31 cellular contexts compared by ENCODE assay signal in the genomic region with DNA sequence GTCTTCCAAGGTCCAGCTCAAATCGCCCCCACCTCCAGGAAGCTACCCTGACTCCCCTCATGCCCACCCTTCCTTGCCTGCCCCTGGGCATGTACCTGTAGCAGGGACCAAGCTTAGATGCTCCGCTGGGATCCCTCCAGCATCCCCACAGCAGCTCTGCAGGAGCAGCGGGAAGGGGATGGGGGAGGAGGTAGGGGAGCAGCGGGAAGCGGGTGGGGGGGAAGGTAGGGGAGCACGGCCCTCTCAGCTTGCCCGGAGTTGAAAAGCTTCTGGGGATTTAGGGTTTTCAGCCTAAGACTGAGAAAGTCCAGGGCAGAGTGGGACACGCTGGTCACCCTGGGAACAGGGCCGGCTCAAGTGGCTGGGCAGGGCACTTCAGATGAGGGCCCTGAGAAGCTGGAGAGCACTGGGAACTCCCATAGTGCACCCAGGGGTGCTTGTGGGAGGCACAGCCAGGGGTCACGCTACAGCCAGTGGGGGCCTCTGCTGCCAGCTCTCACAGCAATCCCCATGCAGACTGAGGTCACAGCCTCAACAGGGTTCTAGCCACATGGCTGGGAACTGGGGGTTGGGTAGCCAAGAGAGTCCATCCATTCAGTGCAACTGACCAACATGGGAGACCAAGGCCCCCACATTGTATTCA. TPM values are rescaled to one million over a fixed set of nuclear protein-coding genes. Genes with fewer than 3 reads are reported as not detected.
A peak's percentile ranks its signal among the peaks of the same experiment; 100 is the strongest.
DNase-seq lines count a peak whose midpoint lies in the region; ATAC-seq, FAIRE-seq and TF ChIP-seq lines count a peak whose summit lies in the region.
"Had no signal": no experiment of that assay in that cellular context is flagged by ENCODE, and none has a peak within 500 bp of the region (broad histone marks: within the 10 kb centered on the region; RNA-seq: fewer than 3 reads in every experiment).

No MANE protein-coding gene starts in this region.

- H3K36me3 Mint-ChIP-seq in CD8-positive, alpha-beta T cell: no peaks in the 10 kb centered on the region
- no peaks in the 10 kb centered on the region for H3K36me3 Mint-ChIP-seq in T-helper 17 cell (ENCODE audit: low read depth)
- no peaks in the 10 kb centered on the region for H3K36me3 Mint-ChIP-seq in Caco-2 (ENCODE audit: insufficient read depth, unreplicated experiment)
- H3K36me3 Mint-ChIP-seq: CD4-positive, CD25-positive, alpha-beta regulatory T cell had no signal

- BruUV-seq in Caco-2 (replicated peaks; lab: Mats Ljungman, UMichigan): no TSS peak

- H3K27me3 ChIP-seq in CD8-positive, alpha-beta T cell (ENCODE audit: insufficient read depth, low read length): no peaks in the 10 kb centered on the region
- H3K27me3 ChIP-seq in osteoblast (ENCODE audit: insufficient read depth, low read length): peaks cover 7% of the 10 kb centered on the region
- H3K27me3 ChIP-seq in Caco-2 (replicated peaks; ENCODE audit: control insufficient read depth, insufficient read depth, low read length): no peaks in the 10 kb centered on the region
- H3K27me3 ChIP-seq: BLaER1, MG63, SJSA1 had no signal

- no peak overlapping the region for H3K4me2 ChIP-seq in osteoblast (ENCODE audit: insufficient read depth, low read length)
- H3K4me2 ChIP-seq: BLaER1 had no signal

- POLR2A ChIA-PET in CD8-positive, alpha-beta T cell (lab: Charles Lee): no interaction called here
- POLR2A ChIA-PET in Caco-2 (lab: Charles Lee): no interaction called here

- H3K4me3 Mint-ChIP-seq in CD8-positive, alpha-beta T cell: no peak overlapping the region
- H3K4me3 Mint-ChIP-seq in T-helper 17 cell (no peak overlapping the region), Caco-2 (ENCODE audit: unreplicated experiment) (no peak overlapping the region)
- H3K4me3 Mint-ChIP-seq: CD4-positive, CD25-positive, alpha-beta regulatory T cell had no signal

- H3K9me3 Mint-ChIP-seq in CD8-positive, alpha-beta T cell: no peaks in the 10 kb centered on the region
- no peaks in the 10 kb centered on the region for H3K9me3 Mint-ChIP-seq in Caco-2 (ENCODE audit: unreplicated experiment)
- H3K9me3 Mint-ChIP-seq: CD4-positive, CD25-positive, alpha-beta regulatory T cell had no signal

- no peak for ATAC-seq in CD8-positive, alpha-beta T cell
- ATAC-seq in T-helper 17 cell: no peak
- ATAC-seq: GM12878, HCT116 had no signal

- intact Hi-C loops in CD8-positive, alpha-beta T cell (cut with DNase I, micrococcal nuclease): no loop called here
- intact Hi-C loops in kidney (cut with DNase I) (no loop called here), Caco-2 (cut with micrococcal nuclease; ENCODE audit: unreplicated experiment) (no loop called here)

- H3K27me3 Mint-ChIP-seq in CD8-positive, alpha-beta T cell (ENCODE audit: low read depth): no peaks in the 10 kb centered on the region
- H3K27me3 Mint-ChIP-seq in T-helper 17 cell (no peaks in the 10 kb centered on the region), Caco-2 (ENCODE audit: insufficient read depth, unreplicated experiment) (no peaks in the 10 kb centered on the region)
- H3K27me3 Mint-ChIP-seq: CD4-positive, CD25-positive, alpha-beta regulatory T cell had no signal

- H3K4me3 ChIP-seq in CD8-positive, alpha-beta T cell (ENCODE audit: low read depth, low read length): no peak overlapping the region
- no peak overlapping the region for H3K4me3 ChIP-seq in kidney (ENCODE audit: low read length in 2 of 2)
- no peak overlapping the region for H3K4me3 ChIP-seq in osteoblast (ENCODE audit: insufficient read depth, low read length)
- H3K4me3 ChIP-seq in Caco-2 (ENCODE audit: low read depth, low read length): no peak overlapping the region
- H3K4me3 ChIP-seq: BLaER1, GM12878, MG63, SJSA1 had no signal

- H3K4me1 ChIP-seq in CD8-positive, alpha-beta T cell (ENCODE audit: insufficient read depth, low read length): no peaks in the 10 kb centered on the region
- peaks cover 0 to 4% of the 10 kb centered on the region in 2 donors for H3K4me1 ChIP-seq in kidney (ENCODE audit: control insufficient read depth in 1 of 2, insufficient read depth in 1 of 2, low read depth in 1 of 2, low read length in 2 of 2)
- no peaks in the 10 kb centered on the region for H3K4me1 ChIP-seq in osteoblast (ENCODE audit: insufficient read depth, low read length)
- H3K4me1 ChIP-seq in Caco-2: peaks cover 12% of the 10 kb centered on the region
- H3K4me1 ChIP-seq: SJSA1 had no signal

- no peak overlapping the region for H2AFZ ChIP-seq in osteoblast (ENCODE audit: low read length)

- DNase-seq in CD8-positive, alpha-beta T cell: no peak
- DNase-seq in T-helper 17 cell (no peak), kidney (peak; percentile 44), osteoblast (ENCODE audit: insufficient read length, low spot score, missing footprints) (peak; percentile 68), NCI-H146 treated with DMSO at 0.1 percent for 48 hours (lab: John Stamatoyannopoulos, UW; ENCODE audit: unreplicated experiment) (no peak), iPS-NIHi7 (ENCODE audit: extremely low spot score) (no peak), Caco-2 (no peak), hypothalamus (lab: John Stamatoyannopoulos, UW) (no peak)
- DNase-seq: CD4-positive, CD25-positive, alpha-beta regulatory T cell; COR-L47; EL; GDM1; GOT3; IMR-90; KG1; MG63; NCI-H1048; NCI-H1417; NCI-H1694 treated with DMSO at 0.1 percent for 48 hours; NCI-H2081; NCI-H2227 treated with DMSO at 0.1 percent for 48 hours; NCI-H526 treated with DMSO at 0.1 percent for 48 hours; Right ventricle myocardium superior; RPMI8226 had no signal

- TF ChIP-seq CTCF in CD8-positive, alpha-beta T cell (IDR thresholded peaks at IDR 0.05): no peak
- TF ChIP-seq CTCF in kidney (IDR thresholded peaks at IDR 0.05; ENCODE audit: borderline replicate concordance, extremely low read depth, insufficient read depth): no peak
- TF ChIP-seq CTCF in osteoblast (IDR thresholded peaks at IDR 0.05; ENCODE audit: extremely low read depth, low read depth, low read length): no peak
- no peak for TF ChIP-seq CTCF in Caco-2 (IDR thresholded peaks at IDR 0.05; ENCODE audit: insufficient read depth in 1 of 2, low read depth in 1 of 2, low read length in 1 of 2, severe bottlenecking in 1 of 2, unreplicated experiment in 1 of 2)

- no peaks in the 10 kb centered on the region for H3K79me2 ChIP-seq in osteoblast (ENCODE audit: insufficient read depth, low read length)

- no peak overlapping the region for H3K27ac ChIP-seq in CD8-positive, alpha-beta T cell (ENCODE audit: low read depth, low read length)
- no peak overlapping the region for H3K27ac ChIP-seq in kidney (ENCODE audit: low read depth in 2 of 2, low read length in 2 of 2)
- H3K27ac ChIP-seq in osteoblast (ENCODE audit: low read depth, low read length): no peak overlapping the region
- H3K27ac ChIP-seq: BLaER1, SJSA1 had no signal

- H3K9ac ChIP-seq in kidney (ENCODE audit: low read length in 2 of 2): no peak overlapping the region
- H3K9ac ChIP-seq: BLaER1 had no signal

- H3K27ac Mint-ChIP-seq in CD8-positive, alpha-beta T cell: peak overlapping the region; percentile 68
- H3K27ac Mint-ChIP-seq in T-helper 17 cell: peak overlapping the region; percentile 0
- no peak overlapping the region for H3K27ac Mint-ChIP-seq in Caco-2 (ENCODE audit: unreplicated experiment)

- H4K20me1 ChIP-seq in osteoblast (ENCODE audit: insufficient read depth, low read length): no peaks in the 10 kb centered on the region
- H4K20me1 ChIP-seq: BLaER1 had no signal

- H3K9me3 ChIP-seq in CD8-positive, alpha-beta T cell (ENCODE audit: low read length): no peaks in the 10 kb centered on the region
- H3K9me3 ChIP-seq in T-helper 17 cell (ENCODE audit: control insufficient read depth, low read length, poor library complexity, severe bottlenecking) (no peaks in the 10 kb centered on the region), kidney (ENCODE audit: control insufficient read depth in 1 of 2, low read length in 2 of 2) (no peaks in the 10 kb centered on the region), osteoblast (ENCODE audit: low read depth, low read length) (no peaks in the 10 kb centered on the region), Caco-2 (no peaks in the 10 kb centered on the region)
- H3K9me3 ChIP-seq: MG63, SJSA1 had no signal

- FAIRE-seq in kidney (lab: Jason Lieb, UNC): no peak
- FAIRE-seq: A204.1, GM12878 had no signal

- no peaks in the 10 kb centered on the region for H3K36me3 ChIP-seq in CD8-positive, alpha-beta T cell (ENCODE audit: insufficient read depth, low read length)
- H3K36me3 ChIP-seq in kidney (ENCODE audit: control insufficient read depth in 1 of 2, insufficient read depth in 2 of 2, low read length in 2 of 2) (no peaks in the 10 kb centered on the region), osteoblast (ENCODE audit: insufficient read depth, low read length) (no peaks in the 10 kb centered on the region), Caco-2 (ENCODE audit: control insufficient read depth, insufficient read depth, low read length) (no peaks in the 10 kb centered on the region)
- H3K36me3 ChIP-seq: BLaER1, MG63, SJSA1 had no signal

- CTCF ChIA-PET in CD8-positive, alpha-beta T cell (lab: Charles Lee): interaction anchor here (0.8 to 1.5 kb wide), 5 partner anchors 9 to 94 kb away, joined by 3 to 5 read pairs (median 3); no protein-coding TSS in a partner anchor
- CTCF ChIA-PET in Caco-2 (lab: Charles Lee): no interaction called here

- H3K4me1 Mint-ChIP-seq in CD8-positive, alpha-beta T cell (ENCODE audit: low read depth): peaks cover 6% of the 10 kb centered on the region
- H3K4me1 Mint-ChIP-seq in T-helper 17 cell: peaks cover 21% of the 10 kb centered on the region
- H3K4me1 Mint-ChIP-seq in Caco-2 (ENCODE audit: low read depth, unreplicated experiment): no peaks in the 10 kb centered on the region

RNA-seq across cellular contexts. Expression of gene WDR86, which starts 13.4 kb away (rescaled TPM):
- total RNA-seq in CD8-positive, alpha-beta T cell: 1 to 10 TPM; 5.7 to 6.5 TPM
- 10 to 100 TPM in 1 of 2 donors, 1 to 10 TPM in 1; 9.7 to 24.4 TPM for total RNA-seq in T-helper 17 cell
- 5.9 TPM for total RNA-seq in kidney
- 1.8 TPM for polyA plus RNA-seq in kidney (ENCODE audit: insufficient read depth, low read depth, low replicate concordance)
- total RNA-seq in osteoblast: 8.5 and 15.6 TPM in 2 replicates
- total RNA-seq in Caco-2 (2022): 0.52 and 0.95 TPM in 2 replicates
- total RNA-seq: GM12878, IMR-90, NCI-H460 had no signal
- polyA plus RNA-seq: IMR-90 had no signal

RNA-seq across cellular contexts. Expression of gene CRYGN, which starts 43.5 kb away (rescaled TPM):
- total RNA-seq in CD8-positive, alpha-beta T cell: not detected
- total RNA-seq in T-helper 17 cell (under 1 TPM in 1 of 2 donors, not detected in 1; 0.99 TPM), kidney (0.22 TPM), osteoblast (0.59 and 0.72 TPM in 2 replicates), Caco-2 (2022) (not detected in 2 replicates)
- polyA plus RNA-seq in kidney (ENCODE audit: insufficient read depth, low read depth, low replicate concordance): not detected
- total RNA-seq: GM12878, IMR-90, SJSA1 had no signal
- polyA plus RNA-seq: AG04450, GM12878, IMR-90 had no signal

RNA-seq across cellular contexts. Expression of gene NUB1, which starts 54.8 kb away (rescaled TPM):
- total RNA-seq in CD8-positive, alpha-beta T cell: 10 to 100 TPM; 78.4 to 81.2 TPM
- total RNA-seq in T-helper 17 cell: 10 to 100 TPM; 71.9 to 87.2 TPM
- total RNA-seq in kidney: 51.8 TPM
- 32.7 TPM for polyA plus RNA-seq in kidney (ENCODE audit: insufficient read depth, low read depth, low replicate concordance)
- total RNA-seq in osteoblast: 48.9 and 50.7 TPM in 2 replicates
- 51.6 and 54.6 TPM in 2 replicates for total RNA-seq in Caco-2 (2022)

Comparison
In these comparisons a context has a peak if more than half of its experiments do, and no peak if none do; other contexts are left out.
1. DNase-seq: peak in kidney (single experiment) and osteoblast (single experiment); none in CD8-positive, alpha-beta T cell (0 of 7), T-helper 17 cell (0 of 3), NCI-H146 treated with DMSO at 0.1 percent for 48 hours (single experiment), iPS-NIHi7 (single experiment), Caco-2 (0 of 2) and hypothalamus (0 of 51).